ENCODE assay signal across 26 cellular contexts in the genomic region with DNA sequence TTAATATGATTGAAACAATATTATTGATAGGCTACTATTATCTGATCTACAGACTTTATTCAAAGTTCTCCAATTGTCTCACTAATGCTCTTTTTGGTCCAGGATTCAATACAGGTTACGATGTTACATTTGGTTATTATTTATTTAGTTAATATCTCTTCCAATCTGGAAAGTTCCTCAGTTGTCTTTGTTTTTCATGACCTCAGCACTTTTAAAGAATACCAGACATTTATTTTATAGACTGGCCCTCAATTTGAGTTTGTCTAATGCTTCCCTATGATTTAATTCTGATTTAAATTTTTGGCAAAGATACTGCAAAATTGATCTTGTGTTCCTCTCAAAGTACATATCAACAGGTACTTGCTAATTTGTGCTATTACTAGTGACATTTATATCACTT.
"Had no signal": no experiment of that assay in that cellular context is flagged by ENCODE, and none has a peak within 500 bp of the region (broad histone marks: within the 10 kb centered on the region; RNA-seq: fewer than 3 reads in every experiment).

No MANE protein-coding gene starts in this region.

- H3K9me3 ChIP-seq: esophagus squamous epithelium, gastrocnemius medialis, lower lobe of right lung, mucosa of descending colon had no signal

- H3K4me3 ChIP-seq: esophagus squamous epithelium, gastrocnemius medialis, heart right ventricle, left lung, lower lobe of right lung, mucosa of descending colon had no signal

- FAIRE-seq: endometrium, islet of Langerhans, keratinocyte had no signal

- H3K36me3 ChIP-seq: esophagus squamous epithelium, gastrocnemius medialis, heart right ventricle, left lung, lower lobe of right lung had no signal

- DNase-seq: cortex of kidney; effector CD8-positive, alpha-beta T cell; effector memory CD8-positive, alpha-beta T cell; endodermal cell; erythroblast; esophagus squamous epithelium; foreskin fibroblast; foreskin melanocyte; gastrocnemius medialis; glutamatergic neuron; head of caudate nucleus; heart right ventricle; hippocampal formation; left cardiac atrium; left lung; left ventricle myocardium superior; lower lobe of right lung; mesenchymal stem cell; mucosa of descending colon; naive B cell; naive thymus-derived CD8-positive, alpha-beta T cell had no signal

- H3K4me1 ChIP-seq: esophagus squamous epithelium, gastrocnemius medialis, heart right ventricle, left lung, lower lobe of right lung had no signal

- H3K27me3 ChIP-seq: esophagus squamous epithelium, gastrocnemius medialis, heart right ventricle, left lung had no signal

- ATAC-seq: effector memory CD8-positive, alpha-beta T cell; esophagus mucosa; gastrocnemius medialis; heart right ventricle; left cardiac atrium; left lung; left ventricle myocardium superior; lower lobe of right lung; mucosa of descending colon; naive thymus-derived CD8-positive, alpha-beta T cell had no signal

- H3K27ac ChIP-seq: epithelial cell of prostate, esophagus squamous epithelium, gastrocnemius medialis, heart right ventricle, left lung, lower lobe of right lung had no signal
